In genomic region chr13:48819889-48820288, GRCh38 we compare ENCODE assay signal across 14 cellular contexts.
A peak's percentile ranks its signal among the peaks of the same experiment; 100 is the strongest.
DNase-seq lines count a peak whose midpoint lies in the region; FAIRE-seq and TF ChIP-seq lines count a peak whose summit lies in the region.
"Had no signal": no experiment of that assay in that cellular context is flagged by ENCODE, and none has a peak within 500 bp of the region (broad histone marks: within the 10 kb centered on the region; RNA-seq: fewer than 3 reads in every experiment).

No MANE protein-coding gene starts in this region.

- H4K20me1 ChIP-seq in endothelial cell of umbilical vein (replicated peaks; ENCODE audit: control insufficient read depth, extremely low read depth, insufficient read depth, low read length), result no peaks in the 10 kb centered on the region

- CTCF ChIA-PET in endothelial cell of umbilical vein (lab: Charles Lee), result no interaction called here

- BruUV-seq in endothelial cell of umbilical vein (replicated peaks; lab: Mats Ljungman, UMichigan), result no TSS peak

- TF ChIP-seq CTCF in endothelial cell of umbilical vein (IDR thresholded peaks at IDR 0.05; ENCODE audit: extremely low read depth in 1 of 2, insufficient read depth in 1 of 2, low read depth in 1 of 2, low read length in 2 of 2), result no peak
- TF ChIP-seq CTCF in suprapubic skin (IDR thresholded peaks at IDR 0.05), result no peak

- FAIRE-seq in endothelial cell of umbilical vein (lab: Jason Lieb, UNC), result no peak

- H3K27me3 ChIP-seq in endothelial cell of umbilical vein (ENCODE audit: control insufficient read depth in 2 of 2, insufficient read depth in 2 of 2, low read length in 2 of 2) (peaks cover 0 to 2% of the 10 kb centered on the region in 2 experiments), suprapubic skin (no peaks in the 10 kb centered on the region)
- H3K27me3 ChIP-seq: BE2C had no signal

- H2AFZ ChIP-seq in endothelial cell of umbilical vein (ENCODE audit: low read depth, low read length), result no peak overlapping the region

- POLR2A ChIA-PET in endothelial cell of umbilical vein (lab: Charles Lee), result no interaction called here

- H3K9ac ChIP-seq in endothelial cell of umbilical vein (replicated peaks; ENCODE audit: extremely low read depth, insufficient read depth, low read length), result no peak overlapping the region

- H3K4me1 ChIP-seq in endothelial cell of umbilical vein (ENCODE audit: control insufficient read depth, extremely low read depth, insufficient read depth, low read length), result no peaks in the 10 kb centered on the region
- peaks cover 7% of the 10 kb centered on the region for H3K4me1 ChIP-seq in suprapubic skin

- TF ChIP-seq EP300 in suprapubic skin (IDR thresholded peaks at IDR 0.05), result no peak

- no peak for TF ChIP-seq POLR2A in endothelial cell of umbilical vein (IDR thresholded peaks at IDR 0.05; ENCODE audit: low read depth, low read length)
- TF ChIP-seq POLR2A in suprapubic skin (IDR thresholded peaks at IDR 0.05), result no peak

- H3K9me3 ChIP-seq in endothelial cell of umbilical vein (replicated peaks; ENCODE audit: control insufficient read depth, insufficient read depth, low read length), result no peaks in the 10 kb centered on the region
- H3K9me3 ChIP-seq in suprapubic skin, result no peaks in the 10 kb centered on the region
- H3K9me3 ChIP-seq: BE2C had no signal

- intact Hi-C loops in endothelial cell of umbilical vein (cut with micrococcal nuclease), result no loop called here

- DNase-seq in DMS53 treated with DMSO at 0.1 percent for 48 hours (lab: John Stamatoyannopoulos, UW; ENCODE audit: unreplicated experiment) (peak; percentile 8), NCI-H69 (lab: John Stamatoyannopoulos, UW) (peak; percentile 0), endothelial cell of umbilical vein (ENCODE audit: low read depth, low spot score) (no peak), suprapubic skin (ENCODE audit: low spot score in 2 of 2) (no peak), cerebellum (ENCODE audit: low spot score) (no peak), midbrain (lab: John Stamatoyannopoulos, UW) (no peak)
- no peak for DNase-seq in activated CD4-positive, alpha-beta T cell treated with anti-CD3 and anti-CD28 coated beads for 1 hour
- DNase-seq: BE2C; CD4-positive, alpha-beta memory T cell; KBM-7; NCI-H1105; NCI-H1694 treated with DMSO at 0.1 percent for 48 hours; NCI-H524; Right ventricle myocardium superior had no signal

- no peaks in the 10 kb centered on the region for H3K9me1 ChIP-seq in endothelial cell of umbilical vein (replicated peaks; ENCODE audit: control insufficient read depth, extremely low read depth, insufficient read depth, low read length)

- no peak overlapping the region for H3K4me3 ChIP-seq in endothelial cell of umbilical vein (replicated peaks in 1 of 3; ENCODE audit: insufficient read depth in 1 of 3, low read depth in 1 of 3, low read length in 3 of 3)
- no peak overlapping the region for H3K4me3 ChIP-seq in suprapubic skin

- dilution Hi-C loops in endothelial cell of umbilical vein (cut with MboI; ENCODE audit: extremely low pct_ligation_motif_present, low sequenced_read_pairs), result no loop called here

- WGBS in suprapubic skin, result 77% methylated on average over 4 of the region's 4 CpGs

- H3K36me3 ChIP-seq in endothelial cell of umbilical vein (ENCODE audit: control insufficient read depth in 2 of 2, extremely low read depth in 1 of 2, insufficient read depth in 2 of 2, low read length in 2 of 2) (no peaks in the 10 kb centered on the region), suprapubic skin (no peaks in the 10 kb centered on the region)
- H3K36me3 ChIP-seq: BE2C had no signal

- H3K27ac ChIP-seq in endothelial cell of umbilical vein (ENCODE audit: insufficient read depth, low read depth, low read length), result no peak overlapping the region
- H3K27ac ChIP-seq in suprapubic skin, result peak overlapping the region; percentile 55

- H3K79me2 ChIP-seq in endothelial cell of umbilical vein (ENCODE audit: control insufficient read depth, insufficient read depth, low read length), result no peaks in the 10 kb centered on the region

- H3K4me2 ChIP-seq in endothelial cell of umbilical vein (ENCODE audit: insufficient read depth, low read length), result no peak overlapping the region

TF ChIP-seq in endothelial cell of umbilical vein, 7 proteins besides CTCF, POLR2A, EP300 and RAD21:
- TF ChIP-seq FOS (IDR thresholded peaks at IDR 0.05; ENCODE audit: borderline replicate concordance, insufficient read depth, low read length) (no peak), MYC (IDR thresholded peaks at IDR 0.05; ENCODE audit: low read depth, low read length) (no peak), JUN (IDR thresholded peaks at IDR 0.05; ENCODE audit: borderline replicate concordance, insufficient read depth, insufficient read length, low read depth) (peak; percentile 25), POLR2AphosphoS5 (IDR thresholded peaks at IDR 0.05; ENCODE audit: insufficient read depth, low read depth, low read length) (no peak), EZH2 (IDR thresholded peaks at IDR 0.05; ENCODE audit: borderline replicate concordance, low read depth, low read length, severe bottlenecking) (no peak), GATA2 (IDR thresholded peaks at IDR 0.05; ENCODE audit: insufficient read depth, insufficient read length, low read depth, low read length) (no peak)
- TF ChIP-seq, protein P1, sequence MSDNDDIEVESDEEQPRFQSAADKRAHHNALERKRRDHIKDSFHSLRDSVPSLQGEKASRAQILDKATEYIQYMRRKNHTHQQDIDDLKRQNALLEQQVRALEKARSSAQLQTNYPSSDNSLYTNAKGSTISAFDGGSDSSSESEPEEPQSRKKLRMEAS (IDR thresholded peaks at IDR 0.05; ENCODE audit: insufficient read depth, insufficient read length), result no peak

Comparison
In these comparisons a context has a peak if more than half of its experiments do, and no peak if none do; other contexts are left out.
1. DNase-seq: peak in DMS53 treated with DMSO at 0.1 percent for 48 hours (single experiment) and NCI-H69 (single experiment); none in endothelial cell of umbilical vein (single experiment), suprapubic skin (0 of 2), cerebellum (single experiment), activated CD4-positive, alpha-beta T cell treated with anti-CD3 and anti-CD28 coated beads for 1 hour (single experiment) and midbrain (single experiment).